1 cellular context compared by ENCODE assay signal in genomic region chr1:65254320-65255087, GRCh38.
A peak's percentile ranks its signal among the peaks of the same experiment; 100 is the strongest.
TF ChIP-seq lines count a peak whose summit lies in the region.

No MANE protein-coding gene starts in this region.

TF ChIP-seq in HEK293, 187 proteins besides CTCF, POLR2A, EP300 and RAD21 (continued from another document):
- no peak for TF ChIP-seq ZNF518A (tag by site-specific recombination; conservative IDR thresholded peaks at IDR 0.05; ENCODE audit: low read depth)
- peak; percentile 49 for TF ChIP-seq PATZ1 (tag by site-specific recombination; IDR thresholded peaks at IDR 0.05)
- TF ChIP-seq GLIS2 (tag by site-specific recombination; IDR thresholded peaks at IDR 0.05): peak; percentile 48
- TF ChIP-seq ZNF292 (tag by site-specific recombination; IDR thresholded peaks at IDR 0.05; ENCODE audit: borderline replicate concordance, low read depth): no peak
- TF ChIP-seq SP3 (tag by site-specific recombination; IDR thresholded peaks at IDR 0.05): peak; percentile 16; the same call in 1 of the 2 replicates
- peak; percentile 12; the same call in 1 of the 2 replicates for TF ChIP-seq ZSCAN30 (tag by site-specific recombination; IDR thresholded peaks at IDR 0.05)
- peak; percentile 93 for TF ChIP-seq ZBTB26 (tag by site-specific recombination; optimal IDR thresholded peaks at IDR 0.05)
- TF ChIP-seq PBX3 (CRISPR knock-in tag; IDR thresholded peaks at IDR 0.05): 0 out of 2 replicates have a peak, but pooled peaks have one; percentile 74
- TF ChIP-seq ZBTB20 (tag by site-specific recombination; IDR thresholded peaks at IDR 0.05): peak; percentile 98
- TF ChIP-seq KLF16 (tag by site-specific recombination; IDR thresholded peaks at IDR 0.05): peak; percentile 50; the same call in 1 of the 2 replicates
- TF ChIP-seq KLF7 (tag by site-specific recombination; IDR thresholded peaks at IDR 0.05; ENCODE audit: borderline replicate concordance): no peak
- TF ChIP-seq ZXDB (tag by site-specific recombination; IDR thresholded peaks at IDR 0.05): peak; percentile 70
- no peak for TF ChIP-seq ZNF76 (tag by site-specific recombination; IDR thresholded peaks at IDR 0.05; ENCODE audit: borderline replicate concordance, low read depth)
